ENCODE assay signal across 18 cellular contexts in the genomic region with DNA sequence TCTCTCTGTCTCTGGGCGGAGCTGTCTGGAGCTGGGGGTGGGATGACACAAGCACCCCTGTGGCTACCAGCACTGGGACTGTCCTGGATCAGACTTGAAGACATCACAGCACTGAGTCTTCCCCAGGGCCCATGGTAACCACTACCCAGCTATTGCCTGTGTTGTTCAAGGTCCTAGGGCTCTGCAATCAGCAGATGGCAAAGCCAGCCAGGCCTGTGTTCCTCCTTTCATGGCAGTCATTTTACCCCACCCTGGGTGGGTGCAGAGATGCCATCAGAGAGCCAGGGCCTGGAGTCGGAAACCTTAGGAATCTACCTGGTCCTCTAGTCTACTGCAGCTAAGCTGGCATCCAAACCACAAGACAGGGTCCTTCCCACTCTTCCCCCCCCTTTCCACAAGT.
"Had no signal": no experiment of that assay in that cellular context is flagged by ENCODE, and none has a peak within 500 bp of the region (broad histone marks: within the 10 kb centered on the region; RNA-seq: fewer than 3 reads in every experiment).

No MANE protein-coding gene starts in this region.

- H3K9me3 ChIP-seq: esophagus squamous epithelium, left ventricle myocardium inferior, lower lobe of right lung, psoas muscle, spleen had no signal

- H3K9me3 Mint-ChIP-seq: dendritic cell treated with granulocyte-macrophage colony-stimulating factor and Interleukin-4, amounts not matched to agents 40 ng/mL and 50 ng/mL, for 4 days; immature natural killer cell; memory B cell; natural killer cell treated with Interleukin-12 subunit alpha and Interleukin-12 subunit beta and Interleukin-15 and Interleukin-18, amount 100 ng/mL, for 72 hours had no signal

- H3K4me3 Mint-ChIP-seq: dendritic cell treated with granulocyte-macrophage colony-stimulating factor and Interleukin-4, amounts not matched to agents 40 ng/mL and 50 ng/mL, for 4 days; immature natural killer cell; memory B cell; natural killer cell treated with Interleukin-12 subunit alpha and Interleukin-12 subunit beta and Interleukin-15 and Interleukin-18, amount 100 ng/mL, for 72 hours had no signal

- DNase-seq: esophagus squamous epithelium; foreskin fibroblast; immature natural killer cell; left ventricle myocardium inferior; lower lobe of right lung; midbrain; psoas muscle; retina; spleen; stimulated activated CD4-positive, alpha-beta T cell treated with anti-CD3 and anti-CD28 coated beads, Interleukin-15, amount 100 ng/mL, for 24 hours; stimulated activated CD4-positive, alpha-beta T cell treated with anti-CD3 and anti-CD28 coated beads, Interleukin-1b, Interleukin-23, amount 100 ng/mL, for 48 hours; stimulated activated CD4-positive, alpha-beta T cell treated with anti-CD3 and anti-CD28 coated beads, Interleukin-4, amount 100 ng/mL, for 4 hours; stimulated activated naive CD4-positive, alpha-beta T cell treated with Interleukin-2 at 50 U/mL for 16 hours; trophoblast cell had no signal

- H3K4me1 ChIP-seq: esophagus squamous epithelium, lower lobe of right lung had no signal

- H3K27me3 ChIP-seq: esophagus squamous epithelium, spleen had no signal

- H3K27ac ChIP-seq: esophagus squamous epithelium, left ventricle myocardium inferior, lower lobe of right lung, psoas muscle had no signal

- H3K4me3 ChIP-seq: esophagus squamous epithelium, left ventricle myocardium inferior, lower lobe of right lung, psoas muscle, spleen had no signal

- H3K27me3 Mint-ChIP-seq: dendritic cell treated with granulocyte-macrophage colony-stimulating factor and Interleukin-4, amounts not matched to agents 40 ng/mL and 50 ng/mL, for 4 days; memory B cell; natural killer cell treated with Interleukin-12 subunit alpha and Interleukin-12 subunit beta and Interleukin-15 and Interleukin-18, amount 100 ng/mL, for 72 hours had no signal

- H3K27ac Mint-ChIP-seq: memory B cell; natural killer cell treated with Interleukin-12 subunit alpha and Interleukin-12 subunit beta and Interleukin-15 and Interleukin-18, amount 100 ng/mL, for 72 hours had no signal

- ATAC-seq: psoas muscle, sciatic nerve had no signal
